ENCODE assay signal across 7 cellular contexts in genomic region chr9:38068866-38069628, GRCh38. TPM values are rescaled to one million over a fixed set of nuclear protein-coding genes. Genes with fewer than 3 reads are reported as not detected.
DNase-seq lines count a peak whose midpoint lies in the region; ATAC-seq and TF ChIP-seq lines count a peak whose summit lies in the region.

SHB (minus strand) TSS chr9:38069227; CDS start chr9:38068645, 582 bp downstream.

- peak; percentile 46 for TF ChIP-seq POLR2A in GM18505 (IDR thresholded peaks at IDR 0.05; ENCODE audit: borderline replicate concordance, extremely low read depth, insufficient read depth, insufficient read length)

- ATAC-seq in GM18505 (IDR thresholded peaks at IDR 0.05; ENCODE audit: unreplicated experiment) (peak; percentile 51), HG02870 (IDR thresholded peaks at IDR 0.05; ENCODE audit: unreplicated experiment) (peak; percentile 38)

- H3K27me3 Mint-ChIP-seq in chondrocyte (ENCODE audit: low read depth) = no peaks in the 10 kb centered on the region

- peak; percentile 90 to 91 for DNase-seq in NCI-H2081 (lab: John Stamatoyannopoulos, UW)
- DNase-seq in activated CD4-positive, CD25-positive, alpha-beta regulatory T cell treated with anti-CD3 and anti-CD28 coated beads, Interleukin-2, amount 50 U/mL, for 72 hours = peak; percentile 75
- DNase-seq in chondrocyte (ENCODE audit: low spot score) = no peak
- DNase-seq in kidney tubule cell (ENCODE audit: low spot score) = peak; percentile 85
- DNase-seq in stimulated activated CD4-positive, alpha-beta T cell treated with anti-CD3 and anti-CD28 coated beads, Interleukin-15, amount 100 ng/mL, for 48 hours (ENCODE audit: low read depth in 2 of 2) = peak; percentile 56 to 72

- peak; percentile 78 for TF ChIP-seq CTCF in chondrocyte (IDR thresholded peaks at IDR 0.05)

- peak within 1 kb of the TSS; percentile 78 for H3K27ac Mint-ChIP-seq in chondrocyte (ENCODE audit: unreplicated experiment)

- H3K9me3 Mint-ChIP-seq in chondrocyte (ENCODE audit: low read depth) = no peaks in the 10 kb centered on the region

- H3K36me3 Mint-ChIP-seq in chondrocyte (ENCODE audit: low read depth) = no peaks in the 10 kb centered on the region

- H3K4me1 Mint-ChIP-seq in chondrocyte (ENCODE audit: low read depth) = peaks cover 41% of the 10 kb centered on the region

- peak within 1 kb of the TSS; percentile 87 for H3K4me3 Mint-ChIP-seq in chondrocyte (ENCODE audit: unreplicated experiment)

RNA-seq across cellular contexts. Expression of gene SHB, which starts in this region (rescaled TPM):
- 19.6 to 25.1 TPM (median 23.8 TPM) in 3 replicates for total RNA-seq in chondrocyte
